Comparison of ENCODE assay signal across 12 cellular contexts in the genomic region with DNA sequence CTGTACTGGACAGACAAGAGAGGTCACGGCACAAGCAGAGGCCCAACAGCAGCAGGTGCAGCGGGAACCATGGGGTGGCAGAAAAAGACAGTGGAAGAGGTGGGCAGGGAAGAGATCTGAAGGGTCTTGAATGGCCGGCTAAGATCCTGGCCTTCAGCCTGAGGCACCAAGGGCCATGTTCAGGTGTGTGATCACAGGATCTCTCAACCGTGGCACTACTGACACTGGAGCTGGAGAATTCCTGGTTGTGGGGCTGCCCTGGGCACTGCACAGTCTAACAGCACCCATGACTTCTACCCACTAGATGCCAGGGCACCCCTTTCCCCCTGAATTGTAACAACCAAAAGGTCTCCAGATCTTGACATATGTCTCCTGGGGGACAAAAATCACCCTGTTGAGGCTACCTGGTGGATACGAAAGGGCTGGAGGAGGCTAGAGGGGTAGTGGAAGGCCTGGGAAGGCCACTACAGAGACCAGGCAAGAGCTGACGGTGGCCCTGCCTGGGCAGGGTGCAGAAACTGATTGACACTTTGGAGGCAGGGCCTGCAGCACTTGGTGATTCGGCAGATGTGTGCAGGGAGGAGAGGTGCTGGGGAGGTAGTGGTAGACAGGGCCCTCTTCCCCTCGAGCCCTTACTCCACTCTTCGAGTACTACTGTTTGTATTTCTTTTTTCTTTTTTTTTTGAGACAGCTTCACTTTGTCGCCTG. TPM values are rescaled to one million over a fixed set of nuclear protein-coding genes. Genes with fewer than 3 reads are reported as not detected.
DNase-seq lines count a peak whose midpoint lies in the region; ATAC-seq and TF ChIP-seq lines count a peak whose summit lies in the region.
"Had no signal": no experiment of that assay in that cellular context is flagged by ENCODE, and none has a peak within 500 bp of the region (broad histone marks: within the 10 kb centered on the region; RNA-seq: fewer than 3 reads in every experiment).

No MANE protein-coding gene starts in this region.

- DNase-seq in A673 (ENCODE audit: low spot score) (no peak), HFFc6 (no peak), osteoblast (ENCODE audit: insufficient read length, low spot score, missing footprints) (peak; percentile 26), G401 (ENCODE audit: low spot score) (no peak), DMS153 (lab: John Stamatoyannopoulos, UW) (no peak), NCI-H446 treated with DMSO at 0.1 percent for 48 hours (lab: John Stamatoyannopoulos, UW) (no peak)
- DNase-seq: activated effector memory CD4-positive, alpha-beta T cell treated with Interleukin-2 at 50 U/mL for 16 hours; mesendoderm; NCI-H526; SHP77 treated with DMSO at 0.1 percent for 48 hours had no signal

- H3K27me3 ChIP-seq in A673 (replicated peaks; ENCODE audit: insufficient read depth, low read depth, low read length, poor library complexity) (no peaks in the 10 kb centered on the region), osteoblast (ENCODE audit: insufficient read depth, low read length) (no peaks in the 10 kb centered on the region)

- H3K4me1 ChIP-seq in A673 (ENCODE audit: insufficient read depth, low read length, poor library complexity, severe bottlenecking) (peaks cover 68% of the 10 kb centered on the region), osteoblast (ENCODE audit: insufficient read depth, low read length) (peaks cover 61% of the 10 kb centered on the region)

- H3K79me2 ChIP-seq in osteoblast (ENCODE audit: insufficient read depth, low read length): peaks cover 100% of the 10 kb centered on the region

- H3K27ac Mint-ChIP-seq in HFFc6: peak overlapping the region; percentile 97
- no peak overlapping the region for H3K27ac Mint-ChIP-seq in dendritic cell treated with granulocyte-macrophage colony-stimulating factor and Interleukin-4, amounts not matched to agents 40 ng/mL and 50 ng/mL, for 4 days

- ATAC-seq in HG02840 (IDR thresholded peaks at IDR 0.05; ENCODE audit: low FRiP score, unreplicated experiment): no peak

- H4K20me1 ChIP-seq in osteoblast (ENCODE audit: insufficient read depth, low read length): peaks cover 96% of the 10 kb centered on the region

- H3K27me3 Mint-ChIP-seq in HFFc6 (ENCODE audit: insufficient read depth): peaks cover 10% of the 10 kb centered on the region
- H3K27me3 Mint-ChIP-seq in dendritic cell treated with granulocyte-macrophage colony-stimulating factor and Interleukin-4, amounts not matched to agents 40 ng/mL and 50 ng/mL, for 4 days: peaks cover 11% of the 10 kb centered on the region

- in situ Hi-C loops in G401 (cut with HindIII; ENCODE audit: low sequenced_read_pairs): no loop called here

- CTCF ChIA-PET in A673 (lab: Charles Lee): no interaction called here

- TF ChIP-seq CTCF in A673 (conservative IDR thresholded peaks at IDR 0.05; ENCODE audit: low read depth, low read length): no peak
- no peak for TF ChIP-seq CTCF in HFFc6 (IDR thresholded peaks at IDR 0.05)
- TF ChIP-seq CTCF in osteoblast (IDR thresholded peaks at IDR 0.05; ENCODE audit: extremely low read depth, low read depth, low read length): no peak

- H3K4me3 ChIP-seq in A673 (ENCODE audit: low read depth, low read length, poor library complexity, severe bottlenecking) (no peak overlapping the region), osteoblast (ENCODE audit: insufficient read depth, low read length) (no peak overlapping the region)

- H3K27ac ChIP-seq in A673 (ENCODE audit: low read depth, low read length, poor library complexity, severe bottlenecking) (peak overlapping the region; percentile 44), osteoblast (ENCODE audit: low read depth, low read length) (peak overlapping the region; percentile 81)

- no TSS peak for BruUV-seq in A673 (replicated peaks; lab: Mats Ljungman, UMichigan)

- peak overlapping the region; percentile 6; the same call in 1 of the 2 replicates for H3K4me3 Mint-ChIP-seq in HFFc6
- H3K4me3 Mint-ChIP-seq in dendritic cell treated with granulocyte-macrophage colony-stimulating factor and Interleukin-4, amounts not matched to agents 40 ng/mL and 50 ng/mL, for 4 days: peak overlapping the region; percentile 37

- no peak overlapping the region for H2AFZ ChIP-seq in osteoblast (ENCODE audit: low read length)

- H3K4me2 ChIP-seq in osteoblast (ENCODE audit: insufficient read depth, low read length): no peak overlapping the region

- H3K9me3 Mint-ChIP-seq in HFFc6: no peaks in the 10 kb centered on the region
- H3K9me3 Mint-ChIP-seq in dendritic cell treated with granulocyte-macrophage colony-stimulating factor and Interleukin-4, amounts not matched to agents 40 ng/mL and 50 ng/mL, for 4 days: no peaks in the 10 kb centered on the region

- H3K9me3 ChIP-seq in A673 (ENCODE audit: low read depth, low read length, poor library complexity, severe bottlenecking) (no peaks in the 10 kb centered on the region), osteoblast (ENCODE audit: low read depth, low read length) (no peaks in the 10 kb centered on the region)

- intact Hi-C loops in A673 (cut with micrococcal nuclease; ENCODE audit: unreplicated experiment): no loop called here
- intact Hi-C loops in dendritic cell treated with granulocyte-macrophage colony-stimulating factor and Interleukin-4, amounts not matched to agents 40 ng/mL and 50 ng/mL, for 4 days (cut with micrococcal nuclease): no loop called here

- peaks cover 66% of the 10 kb centered on the region for H3K36me3 Mint-ChIP-seq in HFFc6 (ENCODE audit: low read depth)
- peaks cover 60% of the 10 kb centered on the region for H3K36me3 Mint-ChIP-seq in dendritic cell treated with granulocyte-macrophage colony-stimulating factor and Interleukin-4, amounts not matched to agents 40 ng/mL and 50 ng/mL, for 4 days (ENCODE audit: low read depth)

- peaks cover 89% of the 10 kb centered on the region for H3K4me1 Mint-ChIP-seq in HFFc6 (ENCODE audit: low read depth)
- peaks cover 78% of the 10 kb centered on the region for H3K4me1 Mint-ChIP-seq in dendritic cell treated with granulocyte-macrophage colony-stimulating factor and Interleukin-4, amounts not matched to agents 40 ng/mL and 50 ng/mL, for 4 days (ENCODE audit: low read depth)

- peaks cover 52% of the 10 kb centered on the region for H3K36me3 ChIP-seq in A673 (ENCODE audit: insufficient read depth, low read length, poor library complexity, severe bottlenecking)
- peaks cover 74% of the 10 kb centered on the region for H3K36me3 ChIP-seq in osteoblast (ENCODE audit: insufficient read depth, low read length)

- POLR2A ChIA-PET in A673 (lab: Charles Lee; ENCODE audit: low non-redundant PET): no interaction called here

RNA-seq across cellular contexts. Expression of a gene that starts 8.3 kb away (rescaled TPM):
- total RNA-seq in A673 (2021) (196 and 200 TPM in 2 replicates), osteoblast (142 and 152 TPM in 2 replicates)
- 100 to 1,000 TPM; 166 to 184 (median 172) TPM for total RNA-seq in HFFc6 (2021; fragmentation: NEBNext Ultra II Directional; extraction: Animal tissue kit (Norgen Biotek cat#: 25700))
- 94.4 and 129 TPM in 2 replicates for total RNA-seq in G401 (2014; rRNA removed; shearing (Covaris generic))

RNA-seq across cellular contexts. Expression of a gene that starts 36.1 kb away (rescaled TPM):
- total RNA-seq in A673 (2021) (45.6 and 50.9 TPM in 2 replicates), osteoblast (29.8 and 30.0 TPM in 2 replicates)
- 100 to 1,000 TPM; 104 to 125 (median 111) TPM for total RNA-seq in HFFc6 (2021; fragmentation: NEBNext Ultra II Directional; extraction: Animal tissue kit (Norgen Biotek cat#: 25700))
- 16.2 and 20.5 TPM in 2 replicates for total RNA-seq in G401 (2014; rRNA removed; shearing (Covaris generic))
